In genomic region chr7:149420006-149420405, GRCh38 we compare ENCODE assay signal across 1 cellular context.
TF ChIP-seq lines count a peak whose summit lies in the region.

No MANE protein-coding gene starts in this region.

TF ChIP-seq in WTC11, 78 proteins besides CTCF, POLR2A, EP300 and RAD21 (continued from another document):
- TF ChIP-seq ZSCAN18 (CRISPR knock-in tag; IDR thresholded peaks at IDR 0.05) (no peak), CREM (CRISPR knock-in tag; IDR thresholded peaks at IDR 0.05) (no peak), TCF7 (CRISPR knock-in tag; IDR thresholded peaks at IDR 0.05; ENCODE audit: low read depth) (no peak), HMGXB4 (CRISPR knock-in tag; IDR thresholded peaks at IDR 0.05) (no peak)
